In the genomic region with DNA sequence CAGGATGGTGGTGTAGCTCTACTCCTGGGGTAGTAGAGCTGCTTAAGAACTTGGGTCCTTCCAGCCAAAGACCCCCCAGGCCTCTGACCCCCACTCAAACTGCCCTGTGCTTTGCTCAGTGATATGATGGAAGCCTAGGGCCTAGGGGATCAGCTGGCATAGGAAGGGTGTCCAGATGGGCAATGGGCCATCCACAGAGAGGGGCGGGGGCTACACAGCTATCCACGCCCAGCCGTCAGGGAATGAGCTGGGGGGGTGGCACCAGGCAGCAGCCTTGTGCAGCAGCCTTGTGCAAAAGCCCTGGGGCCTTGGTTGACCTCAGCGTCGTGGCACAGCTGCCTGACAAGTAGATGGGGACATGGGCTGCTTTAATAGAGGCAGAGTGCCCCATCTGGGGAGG, we compare ENCODE assay signal across 33 cellular contexts. TPM values are rescaled to one million over a fixed set of nuclear protein-coding genes. Genes with fewer than 3 reads are reported as not detected.
"Had no signal": no experiment of that assay in that cellular context is flagged by ENCODE, and none has a peak within 500 bp of the region (broad histone marks: within the 10 kb centered on the region; RNA-seq: fewer than 3 reads in every experiment).

No MANE protein-coding gene starts in this region.

- H3K36me3 Mint-ChIP-seq: activated CD8-positive, alpha-beta memory T cell treated with anti-CD3 and anti-CD28 coated beads, Interleukin-2, amount 10 ng/mL, durations not matched to agents 7 days and 5 days; activated naive CD4-positive, alpha-beta T cell treated with anti-CD3 and anti-CD28 coated beads, Interleukin-2, amount 50 U/mL, for 72 hours had no signal

- H3K9me3 Mint-ChIP-seq: activated B cell treated with CpG ODN at 0.5 μM for 24 hours; activated CD4-positive, alpha-beta memory T cell treated with anti-CD3 and anti-CD28 coated beads, Interleukin-2, amount 10 ng/mL, durations not matched to agents 7 days and 5 days; activated naive CD4-positive, alpha-beta T cell treated with anti-CD3 and anti-CD28 coated beads for 36 hours; activated naive CD4-positive, alpha-beta T cell treated with anti-CD3 and anti-CD28 coated beads, Interleukin-2, amount 50 U/mL, for 72 hours; activated T-cell treated with anti-CD3 and anti-CD28 coated beads, Interleukin-2, amount 50 U/mL, for 24 hours; activated T-helper 2 cell treated with anti-CD3 and anti-CD28 coated beads, Interferon-gamma antibody, Interleukin-2, Interleukin-4, amounts not matched to agents 10 μg/mL and 5 μg/mL and 100 μg/mL, durations not matched to agents 14 hours and 24 hours and 36 hours had no signal

- DNase-seq: activated B cell treated with CpG ODN at 0.5 μM for 24 hours; activated CD4-positive, alpha-beta memory T cell treated with anti-CD3 and anti-CD28 coated beads, Interleukin-2, amount 10 ng/mL, durations not matched to agents 7 days and 5 days; activated CD4-positive, alpha-beta T cell treated with anti-CD3 and anti-CD28 coated beads for 4 hours; activated CD4-positive, CD25-positive, alpha-beta regulatory T cell treated with anti-CD3 and anti-CD28 coated beads, Interleukin-2, amount 50 U/mL, for 72 hours; activated CD8-positive, alpha-beta memory T cell treated with anti-CD3 and anti-CD28 coated beads for 24 hours; activated CD8-positive, alpha-beta memory T cell treated with anti-CD3 and anti-CD28 coated beads, Interleukin-2, amount 10 ng/mL, durations not matched to agents 7 days and 5 days; activated gamma-delta T cell treated with Interleukin-2 at 50 U/mL for 16 hours; activated naive CD4-positive, alpha-beta T cell treated with anti-CD3 and anti-CD28 coated beads for 36 hours; activated T-cell treated with anti-CD3 and anti-CD28 coated beads, Interleukin-2, amount 50 U/mL, for 24 hours; adrenal gland; body of pancreas; central memory CD4-positive, alpha-beta T cell; MM.1S; MV-4-11; NCI-H1092; NCI-H1436 treated with DMSO at 0.1 percent for 48 hours; NCI-H1694 treated with DMSO at 0.1 percent for 48 hours; NCI-H2029; NCI-H345; NCI-H510A; NCI-H526; NCI-H774; PC-9; Right ventricle myocardium superior; SW 1271; T-helper 1 cell; T-helper 2 cell; T-helper 9 cell had no signal

- H3K36me3 ChIP-seq: adrenal gland had no signal

- H3K27ac Mint-ChIP-seq: activated B cell treated with CpG ODN at 0.5 μM for 24 hours; activated CD4-positive, alpha-beta memory T cell treated with anti-CD3 and anti-CD28 coated beads, Interleukin-2, amount 10 ng/mL, durations not matched to agents 7 days and 5 days; activated CD8-positive, alpha-beta memory T cell treated with anti-CD3 and anti-CD28 coated beads, Interleukin-2, amount 10 ng/mL, durations not matched to agents 7 days and 5 days; activated naive CD4-positive, alpha-beta T cell treated with anti-CD3 and anti-CD28 coated beads for 36 hours; activated naive CD4-positive, alpha-beta T cell treated with anti-CD3 and anti-CD28 coated beads, Interleukin-2, amount 50 U/mL, for 72 hours; activated T-cell treated with anti-CD3 and anti-CD28 coated beads, Interleukin-2, amount 50 U/mL, for 24 hours; activated T-helper 2 cell treated with anti-CD3 and anti-CD28 coated beads, Interferon-gamma antibody, Interleukin-2, Interleukin-4, amounts not matched to agents 10 μg/mL and 5 μg/mL and 100 μg/mL, durations not matched to agents 14 hours and 24 hours and 36 hours had no signal

- H3K27me3 ChIP-seq: adrenal gland, body of pancreas had no signal

- H2AFZ ChIP-seq: PC-9 had no signal

- H3K27ac ChIP-seq: adrenal gland, body of pancreas, KMS-11, PC-9, RWPE1, VCaP had no signal

- ATAC-seq: activated CD8-positive, alpha-beta memory T cell treated with anti-CD3 and anti-CD28 coated beads, Interleukin-2, amount 10 ng/mL, durations not matched to agents 7 days and 5 days; activated naive CD4-positive, alpha-beta T cell treated with anti-CD3 and anti-CD28 coated beads, Interleukin-2, amount 50 U/mL, for 72 hours; body of pancreas had no signal

- H3K4me2 ChIP-seq: KMS-11, PC-9 had no signal

- H3K9ac ChIP-seq: KMS-11 had no signal

- H3K4me3 Mint-ChIP-seq: activated B cell treated with CpG ODN at 0.5 μM for 24 hours; activated CD4-positive, alpha-beta memory T cell treated with anti-CD3 and anti-CD28 coated beads, Interleukin-2, amount 10 ng/mL, durations not matched to agents 7 days and 5 days; activated CD8-positive, alpha-beta memory T cell treated with anti-CD3 and anti-CD28 coated beads, Interleukin-2, amount 10 ng/mL, durations not matched to agents 7 days and 5 days; activated naive CD4-positive, alpha-beta T cell treated with anti-CD3 and anti-CD28 coated beads for 36 hours; activated T-cell treated with anti-CD3 and anti-CD28 coated beads, Interleukin-2, amount 50 U/mL, for 24 hours had no signal

- H3K9me3 ChIP-seq: adrenal gland, body of pancreas had no signal

- H3K4me3 ChIP-seq: adrenal gland, body of pancreas, PC-9 had no signal

RNA-seq across cellular contexts. Expression of a gene that starts 43.1 kb away (rescaled TPM):
- total RNA-seq: activated CD4-positive, alpha-beta memory T cell treated with anti-CD3 and anti-CD28 coated beads, Interleukin-2, amount 10 ng/mL, durations not matched to agents 7 days and 5 days; activated T-helper 2 cell treated with anti-CD3 and anti-CD28 coated beads, Interferon-gamma antibody, Interleukin-2, Interleukin-4, amounts not matched to agents 10 μg/mL and 5 μg/mL and 100 μg/mL, durations not matched to agents 14 hours and 24 hours and 36 hours had no signal
